ENCODE assay signal across 8 cellular contexts in genomic region chr17:28553000-28553505, GRCh38. TPM values are rescaled to one million over a fixed set of nuclear protein-coding genes. Genes with fewer than 3 reads are reported as not detected.
A peak's percentile ranks its signal among the peaks of the same experiment; 100 is the strongest.
DNase-seq lines count a peak whose midpoint lies in the region; ATAC-seq lines count a peak whose summit lies in the region.

No MANE protein-coding gene starts in this region.

- POLR2A ChIA-PET in activated CD4-positive, alpha-beta memory T cell treated with anti-CD3 and anti-CD28 coated beads for 36 hours (lab: Charles Lee), result interaction anchor here (0.6 to 1.3 kb wide), 2 partner anchors 19 to 1630 kb away, joined by 3 to 5 read pairs; partner anchors contain the start of gene PIGS

- H3K4me3 Mint-ChIP-seq in activated CD4-positive, alpha-beta T cell treated with anti-CD3 and anti-CD28 coated beads, Interleukin-2, amount 10 ng/mL, durations not matched to agents 24 days and 14 days, result peak overlapping the region; percentile 96
- H3K4me3 Mint-ChIP-seq in activated CD4-positive, alpha-beta memory T cell treated with anti-CD3 and anti-CD28 coated beads for 36 hours, result peak overlapping the region; percentile 72
- peak overlapping the region; percentile 83 to 91 (median 90) for H3K4me3 Mint-ChIP-seq in immature natural killer cell
- H3K4me3 Mint-ChIP-seq in stimulated activated naive B cell treated with anti-CD40 and anti-IgM and Interleukin-4, amounts not matched to agents 10 μg/mL and 1 μg/mL and 100 μg/mL, for 72 hours, result peak overlapping the region; percentile 89 to 99

- CTCF ChIA-PET in activated CD4-positive, alpha-beta memory T cell treated with anti-CD3 and anti-CD28 coated beads for 36 hours (lab: Charles Lee), result interaction anchor here (0.6 to 1.6 kb wide), 4 partner anchors 12 to 47 kb away, joined by 3 to 4 read pairs (median 3); partner anchors contain the start of gene PIGS

- peaks cover 55% of the 10 kb centered on the region for H3K4me1 Mint-ChIP-seq in activated CD4-positive, alpha-beta T cell treated with anti-CD3 and anti-CD28 coated beads, Interleukin-2, amount 10 ng/mL, durations not matched to agents 24 days and 14 days
- peaks cover 48% of the 10 kb centered on the region for H3K4me1 Mint-ChIP-seq in activated CD4-positive, alpha-beta memory T cell treated with anti-CD3 and anti-CD28 coated beads for 36 hours (ENCODE audit: low read depth)
- peaks cover 48 to 50% of the 10 kb centered on the region in 2 donors for H3K4me1 Mint-ChIP-seq in immature natural killer cell
- H3K4me1 Mint-ChIP-seq in stimulated activated naive B cell treated with anti-CD40 and anti-IgM and Interleukin-4, amounts not matched to agents 10 μg/mL and 1 μg/mL and 100 μg/mL, for 72 hours, result peaks cover 50 to 56% of the 10 kb centered on the region in 2 donors

- peaks cover 51% of the 10 kb centered on the region for H3K36me3 Mint-ChIP-seq in activated CD4-positive, alpha-beta T cell treated with anti-CD3 and anti-CD28 coated beads, Interleukin-2, amount 10 ng/mL, durations not matched to agents 24 days and 14 days (ENCODE audit: low read depth)
- peaks cover 35% of the 10 kb centered on the region for H3K36me3 Mint-ChIP-seq in activated CD4-positive, alpha-beta memory T cell treated with anti-CD3 and anti-CD28 coated beads for 36 hours
- H3K36me3 Mint-ChIP-seq in immature natural killer cell, result peaks cover 18 to 37% (median 24%) of the 10 kb centered on the region in 3 donors
- H3K36me3 Mint-ChIP-seq in stimulated activated naive B cell treated with anti-CD40 and anti-IgM and Interleukin-4, amounts not matched to agents 10 μg/mL and 1 μg/mL and 100 μg/mL, for 72 hours, result peaks cover 37 to 54% of the 10 kb centered on the region in 2 donors

- H3K27me3 Mint-ChIP-seq in activated CD4-positive, alpha-beta T cell treated with anti-CD3 and anti-CD28 coated beads, Interleukin-2, amount 10 ng/mL, durations not matched to agents 24 days and 14 days, result no peaks in the 10 kb centered on the region
- no peaks in the 10 kb centered on the region for H3K27me3 Mint-ChIP-seq in activated CD4-positive, alpha-beta memory T cell treated with anti-CD3 and anti-CD28 coated beads for 36 hours
- H3K27me3 Mint-ChIP-seq in immature natural killer cell (ENCODE audit: low read depth in 3 of 3), result peaks cover 0 to 3% (median 0%) of the 10 kb centered on the region in 3 donors
- no peaks in the 10 kb centered on the region for H3K27me3 Mint-ChIP-seq in stimulated activated naive B cell treated with anti-CD40 and anti-IgM and Interleukin-4, amounts not matched to agents 10 μg/mL and 1 μg/mL and 100 μg/mL, for 72 hours

- H3K9me3 Mint-ChIP-seq in activated CD4-positive, alpha-beta T cell treated with anti-CD3 and anti-CD28 coated beads, Interleukin-2, amount 10 ng/mL, durations not matched to agents 24 days and 14 days, result no peaks in the 10 kb centered on the region
- H3K9me3 Mint-ChIP-seq in activated CD4-positive, alpha-beta memory T cell treated with anti-CD3 and anti-CD28 coated beads for 36 hours, result no peaks in the 10 kb centered on the region
- H3K9me3 Mint-ChIP-seq in immature natural killer cell, result no peaks in the 10 kb centered on the region
- no peaks in the 10 kb centered on the region for H3K9me3 Mint-ChIP-seq in stimulated activated naive B cell treated with anti-CD40 and anti-IgM and Interleukin-4, amounts not matched to agents 10 μg/mL and 1 μg/mL and 100 μg/mL, for 72 hours

- DNase-seq in activated CD4-positive, alpha-beta T cell treated with anti-CD3 and anti-CD28 coated beads, Interleukin-2, amount 10 ng/mL, durations not matched to agents 24 days and 14 days, result no peak
- DNase-seq in activated CD4-positive, alpha-beta T cell treated with anti-CD3 and anti-CD28 coated beads, Interleukin-2, amount 50 U/mL, for 4 hours, result no peak
- no peak for DNase-seq in activated CD4-positive, alpha-beta memory T cell treated with anti-CD3 and anti-CD28 coated beads for 36 hours
- DNase-seq in immature natural killer cell (no peak), dermis blood vessel endothelial cell (no peak), head of caudate nucleus (no peak)
- DNase-seq in stimulated activated naive B cell treated with anti-CD40 and anti-IgM and Interleukin-4, amounts not matched to agents 10 μg/mL and 1 μg/mL and 100 μg/mL, for 72 hours, result no peak
- no peak for DNase-seq in effector CD8-positive, alpha-beta T cell (lab: John Stamatoyannopoulos, UW)

- no peak for ATAC-seq in stimulated activated naive B cell treated with anti-CD40 and anti-IgM and Interleukin-4, amounts not matched to agents 10 μg/mL and 1 μg/mL and 100 μg/mL, for 72 hours (replicated peaks)

- H3K27ac Mint-ChIP-seq in activated CD4-positive, alpha-beta T cell treated with anti-CD3 and anti-CD28 coated beads, Interleukin-2, amount 10 ng/mL, durations not matched to agents 24 days and 14 days, result peak overlapping the region; percentile 14
- H3K27ac Mint-ChIP-seq in activated CD4-positive, alpha-beta memory T cell treated with anti-CD3 and anti-CD28 coated beads for 36 hours, result no peak overlapping the region
- peak overlapping the region; percentile 72 to 92 (median 80) for H3K27ac Mint-ChIP-seq in immature natural killer cell
- peak overlapping the region; percentile 66 for H3K27ac Mint-ChIP-seq in stimulated activated naive B cell treated with anti-CD40 and anti-IgM and Interleukin-4, amounts not matched to agents 10 μg/mL and 1 μg/mL and 100 μg/mL, for 72 hours

- intact Hi-C loops in activated CD4-positive, alpha-beta T cell treated with anti-CD3 and anti-CD28 coated beads, Interleukin-2, amount 10 ng/mL, durations not matched to agents 24 days and 14 days (cut with micrococcal nuclease), result loop anchor here (1.0 to 5.0 kb wide), 3 partner anchors 18 to 136 kb away; partner anchors contain the start of gene PIGS
- intact Hi-C loops in activated CD4-positive, alpha-beta memory T cell treated with anti-CD3 and anti-CD28 coated beads for 36 hours (cut with micrococcal nuclease), result loop anchor here (2.0 kb wide), 1 partner anchor 18 kb away; the partner anchor contains the start of gene PIGS
- intact Hi-C loops in head of caudate nucleus (cut with DNase I), result no loop called here

RNA-seq across cellular contexts. Expression of gene UNC119, which starts 0.6 kb away (rescaled TPM):
- total RNA-seq in activated CD4-positive, alpha-beta T cell treated with anti-CD3 and anti-CD28 coated beads, Interleukin-2, amount 10 ng/mL, durations not matched to agents 24 days and 14 days, result 59.8 and 60.2 TPM in 2 replicates
- total RNA-seq in activated CD4-positive, alpha-beta memory T cell treated with anti-CD3 and anti-CD28 coated beads for 36 hours, result 10 to 100 TPM; 38.0 to 42.0 TPM
- 10 to 100 TPM; 45.4 to 61.1 (median 50.4) TPM for polyA plus RNA-seq in immature natural killer cell
- 31.9 and 32.0 TPM in 2 replicates for total RNA-seq in dermis blood vessel endothelial cell

RNA-seq across cellular contexts. Expression of gene PIGS, which starts 18.3 kb away (rescaled TPM):
- total RNA-seq in activated CD4-positive, alpha-beta T cell treated with anti-CD3 and anti-CD28 coated beads, Interleukin-2, amount 10 ng/mL, durations not matched to agents 24 days and 14 days, result 65.8 and 70.9 TPM in 2 replicates
- 10 to 100 TPM; 36.6 to 38.6 TPM for total RNA-seq in activated CD4-positive, alpha-beta memory T cell treated with anti-CD3 and anti-CD28 coated beads for 36 hours
- 100 to 1,000 TPM in 1 of 3 donors, 10 to 100 TPM in 2; 71.7 to 135 (median 96.8) TPM for polyA plus RNA-seq in immature natural killer cell
- total RNA-seq in dermis blood vessel endothelial cell, result 65.9 and 86.0 TPM in 2 replicates

RNA-seq across cellular contexts. Expression of gene ALDOC, which starts 23.6 kb away (rescaled TPM):
- 70.2 and 72.9 TPM in 2 replicates for total RNA-seq in activated CD4-positive, alpha-beta T cell treated with anti-CD3 and anti-CD28 coated beads, Interleukin-2, amount 10 ng/mL, durations not matched to agents 24 days and 14 days
- 10 to 100 TPM; 75.2 to 77.3 TPM for total RNA-seq in activated CD4-positive, alpha-beta memory T cell treated with anti-CD3 and anti-CD28 coated beads for 36 hours
- 10 to 100 TPM; 50.9 to 80.1 (median 53.2) TPM for polyA plus RNA-seq in immature natural killer cell
- 23.5 and 29.9 TPM in 2 replicates for total RNA-seq in dermis blood vessel endothelial cell

RNA-seq across cellular contexts. Expression of gene SPAG5, which starts 45.8 kb away (rescaled TPM):
- 89.6 and 91.3 TPM in 2 replicates for total RNA-seq in activated CD4-positive, alpha-beta T cell treated with anti-CD3 and anti-CD28 coated beads, Interleukin-2, amount 10 ng/mL, durations not matched to agents 24 days and 14 days
- total RNA-seq in activated CD4-positive, alpha-beta memory T cell treated with anti-CD3 and anti-CD28 coated beads for 36 hours, result 100 to 1,000 TPM; 153 to 159 TPM
- 1 to 10 TPM in 2 of 3 donors, under 1 TPM in 1; 0.73 to 4.1 (median 3.2) TPM for polyA plus RNA-seq in immature natural killer cell
- 10.6 and 47.7 TPM in 2 replicates for total RNA-seq in dermis blood vessel endothelial cell

RNA-seq across cellular contexts. Expression of gene FOXN1, which starts 46.9 kb away (rescaled TPM):
- total RNA-seq in activated CD4-positive, alpha-beta T cell treated with anti-CD3 and anti-CD28 coated beads, Interleukin-2, amount 10 ng/mL, durations not matched to agents 24 days and 14 days, result not detected in 2 replicates
- total RNA-seq in activated CD4-positive, alpha-beta memory T cell treated with anti-CD3 and anti-CD28 coated beads for 36 hours, result not detected
- polyA plus RNA-seq in immature natural killer cell, result not detected
- total RNA-seq in dermis blood vessel endothelial cell, result not detected in 2 replicates
